Comparison of ENCODE assay signal across 2 cellular contexts in the genomic region with DNA sequence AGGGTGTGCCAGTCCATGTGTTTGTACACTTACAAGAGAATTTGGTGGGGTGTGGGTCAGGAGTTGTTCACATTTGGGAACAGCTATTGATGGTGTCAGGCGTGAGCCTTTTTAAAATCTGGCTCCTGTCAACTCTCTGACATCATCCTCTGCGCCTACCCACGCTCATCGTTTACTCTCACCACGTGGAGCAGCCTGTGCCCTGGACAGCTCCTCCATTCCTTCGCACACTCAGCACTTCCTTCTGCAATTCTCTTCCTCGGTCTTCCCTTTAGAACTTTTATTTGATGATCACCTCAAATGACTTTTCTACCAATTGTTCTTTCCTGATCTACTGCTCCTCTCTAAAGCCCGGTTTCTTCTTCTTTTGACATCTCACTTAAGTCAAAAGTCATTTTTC.
TF ChIP-seq lines count a peak whose summit lies in the region.

No MANE protein-coding gene starts in this region.

TF ChIP-seq in HCT116, 20 proteins besides CTCF, POLR2A, EP300 and RAD21:
- no peak for TF ChIP-seq POLR2AphosphoS5 (IDR thresholded peaks at IDR 0.05; ENCODE audit: low read depth, low read length)
- TF ChIP-seq, protein P1, sequence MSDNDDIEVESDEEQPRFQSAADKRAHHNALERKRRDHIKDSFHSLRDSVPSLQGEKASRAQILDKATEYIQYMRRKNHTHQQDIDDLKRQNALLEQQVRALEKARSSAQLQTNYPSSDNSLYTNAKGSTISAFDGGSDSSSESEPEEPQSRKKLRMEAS (IDR thresholded peaks at IDR 0.05) = no peak
- TF ChIP-seq TCF7L2 (IDR thresholded peaks at IDR 0.05; ENCODE audit: borderline replicate concordance, extremely low read depth, insufficient read depth, insufficient read length) = no peak
- no peak for TF ChIP-seq SP1 (IDR thresholded peaks at IDR 0.05; ENCODE audit: low read depth)
- TF ChIP-seq, protein P2, sequence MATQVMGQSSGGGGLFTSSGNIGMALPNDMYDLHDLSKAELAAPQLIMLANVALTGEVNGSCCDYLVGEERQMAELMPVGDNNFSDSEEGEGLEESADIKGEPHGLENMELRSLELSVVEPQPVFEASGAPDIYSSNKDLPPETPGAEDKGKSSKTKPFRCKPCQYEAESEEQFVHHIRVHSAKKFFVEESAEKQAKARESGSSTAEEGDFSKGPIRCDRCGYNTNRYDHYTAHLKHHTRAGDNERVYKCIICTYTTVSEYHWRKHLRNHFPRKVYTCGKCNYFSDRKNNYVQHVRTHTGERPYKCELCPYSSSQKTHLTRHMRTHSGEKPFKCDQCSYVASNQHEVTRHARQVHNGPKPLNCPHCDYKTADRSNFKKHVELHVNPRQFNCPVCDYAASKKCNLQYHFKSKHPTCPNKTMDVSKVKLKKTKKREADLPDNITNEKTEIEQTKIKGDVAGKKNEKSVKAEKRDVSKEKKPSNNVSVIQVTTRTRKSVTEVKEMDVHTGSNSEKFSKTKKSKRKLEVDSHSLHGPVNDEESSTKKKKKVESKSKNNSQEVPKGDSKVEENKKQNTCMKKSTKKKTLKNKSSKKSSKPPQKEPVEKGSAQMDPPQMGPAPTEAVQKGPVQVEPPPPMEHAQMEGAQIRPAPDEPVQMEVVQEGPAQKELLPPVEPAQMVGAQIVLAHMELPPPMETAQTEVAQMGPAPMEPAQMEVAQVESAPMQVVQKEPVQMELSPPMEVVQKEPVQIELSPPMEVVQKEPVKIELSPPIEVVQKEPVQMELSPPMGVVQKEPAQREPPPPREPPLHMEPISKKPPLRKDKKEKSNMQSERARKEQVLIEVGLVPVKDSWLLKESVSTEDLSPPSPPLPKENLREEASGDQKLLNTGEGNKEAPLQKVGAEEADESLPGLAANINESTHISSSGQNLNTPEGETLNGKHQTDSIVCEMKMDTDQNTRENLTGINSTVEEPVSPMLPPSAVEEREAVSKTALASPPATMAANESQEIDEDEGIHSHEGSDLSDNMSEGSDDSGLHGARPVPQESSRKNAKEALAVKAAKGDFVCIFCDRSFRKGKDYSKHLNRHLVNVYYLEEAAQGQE (IDR thresholded peaks at IDR 0.05; ENCODE audit: low read depth) = peak; percentile 3; the same call in 1 of the 2 replicates

TF ChIP-seq in HepG2, 621 proteins besides CTCF, POLR2A, EP300 and RAD21:
- TF ChIP-seq, protein P3, sequence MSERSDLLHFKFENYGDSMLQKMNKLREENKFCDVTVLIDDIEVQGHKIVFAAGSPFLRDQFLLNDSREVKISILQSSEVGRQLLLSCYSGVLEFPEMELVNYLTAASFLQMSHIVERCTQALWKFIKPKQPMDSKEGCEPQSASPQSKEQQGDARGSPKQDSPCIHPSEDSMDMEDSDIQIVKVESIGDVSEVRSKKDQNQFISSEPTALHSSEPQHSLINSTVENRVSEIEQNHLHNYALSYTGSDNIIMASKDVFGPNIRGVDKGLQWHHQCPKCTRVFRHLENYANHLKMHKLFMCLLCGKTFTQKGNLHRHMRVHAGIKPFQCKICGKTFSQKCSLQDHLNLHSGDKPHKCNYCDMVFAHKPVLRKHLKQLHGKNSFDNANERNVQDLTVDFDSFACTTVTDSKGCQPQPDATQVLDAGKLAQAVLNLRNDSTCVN (CRISPR knock-in tag; IDR thresholded peaks at IDR 0.05; ENCODE audit: borderline replicate concordance) = no peak
- no peak for TF ChIP-seq ZNF839 (CRISPR knock-in tag; IDR thresholded peaks at IDR 0.05; ENCODE audit: borderline replicate concordance)
- TF ChIP-seq ZBTB8A (CRISPR knock-in tag; IDR thresholded peaks at IDR 0.05; ENCODE audit: borderline replicate concordance, low read depth) = no peak
- TF ChIP-seq ZNF709 (CRISPR knock-in tag; IDR thresholded peaks at IDR 0.05) = no peak
- TF ChIP-seq POLR2AphosphoS5 (IDR thresholded peaks at IDR 0.05; ENCODE audit: low read depth, low read length) = no peak
- TF ChIP-seq WIZ (CRISPR knock-in tag; IDR thresholded peaks at IDR 0.05) = no peak
- TF ChIP-seq PHF20 (CRISPR knock-in tag; IDR thresholded peaks at IDR 0.05) = no peak
